ENCODE assay signal across 1 cellular context in genomic region chr10:63504145-63504881, GRCh38.
TF ChIP-seq lines count a peak whose summit lies in the region.

No MANE protein-coding gene starts in this region.

TF ChIP-seq in WTC11, 78 proteins besides CTCF, POLR2A, EP300 and RAD21 (continued from another document):
- TF ChIP-seq ZNF281 (CRISPR knock-in tag; IDR thresholded peaks at IDR 0.05) (no peak), CBFB (CRISPR knock-in tag; IDR thresholded peaks at IDR 0.05; ENCODE audit: low read depth) (no peak), ATF3 (CRISPR knock-in tag; conservative IDR thresholded peaks at IDR 0.05) (no peak), FOXJ3 (CRISPR knock-in tag; IDR thresholded peaks at IDR 0.05; ENCODE audit: borderline replicate concordance) (no peak)
